In the genomic region with DNA sequence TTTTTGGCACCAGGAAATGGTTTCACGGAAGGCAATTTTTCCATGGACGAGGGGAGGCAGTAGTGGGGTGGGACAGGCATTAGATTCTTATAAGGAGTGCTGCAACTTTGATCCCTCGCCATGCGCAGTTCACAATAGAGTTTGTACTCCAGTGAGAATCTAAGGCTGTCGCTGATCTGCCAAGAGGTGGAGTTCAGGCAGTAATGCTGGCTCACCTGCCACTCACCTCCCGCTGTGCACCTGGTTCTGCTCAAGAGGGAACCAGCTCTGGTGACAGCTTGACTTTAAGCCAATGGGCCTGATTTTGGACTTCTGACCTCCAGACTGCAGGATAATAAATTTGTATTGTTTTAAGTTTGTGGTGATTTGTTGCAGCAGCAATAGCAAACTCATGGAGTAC, we compare ENCODE assay signal across 8 cellular contexts.
"Had no signal": no experiment of that assay in that cellular context is flagged by ENCODE, and none has a peak within 500 bp of the region (broad histone marks: within the 10 kb centered on the region; RNA-seq: fewer than 3 reads in every experiment).

No MANE protein-coding gene starts in this region.

- DNase-seq: GM23248, GOT3, H9, HCEC 1CT, IMR-90, KG1 had no signal

- FAIRE-seq: HTR-8/SVneo, K562 had no signal

- H3K4me3 ChIP-seq: GM23248, K562 had no signal

- H3K27ac ChIP-seq: GM23248 had no signal

- ATAC-seq: K562 had no signal
